Comparison of ENCODE assay signal across 25 cellular contexts in genomic region chr1:27162090-27162489, GRCh38. TPM values are rescaled to one million over a fixed set of nuclear protein-coding genes. Genes with fewer than 3 reads are reported as not detected.
A peak's percentile ranks its signal among the peaks of the same experiment; 100 is the strongest.
DNase-seq lines count a peak whose midpoint lies in the region; ATAC-seq and TF ChIP-seq lines count a peak whose summit lies in the region.
"Had no signal": no experiment of that assay in that cellular context is flagged by ENCODE, and none has a peak within 500 bp of the region (broad histone marks: within the 10 kb centered on the region; RNA-seq: fewer than 3 reads in every experiment).

No MANE protein-coding gene starts in this region.

- H3K4me3 Mint-ChIP-seq in activated CD4-positive, alpha-beta memory T cell treated with anti-CD3 and anti-CD28 coated beads, Interleukin-2, amount 10 ng/mL, durations not matched to agents 7 days and 5 days, result no peak overlapping the region
- H3K4me3 Mint-ChIP-seq in activated CD4-positive, alpha-beta memory T cell treated with anti-CD3 and anti-CD28 coated beads for 36 hours, result no peak overlapping the region
- peak overlapping the region; percentile 46 to 55 for H3K4me3 Mint-ChIP-seq in stimulated activated naive B cell treated with anti-CD40 and anti-IgM and Interleukin-4, amounts not matched to agents 10 μg/mL and 1 μg/mL and 100 μg/mL, for 72 hours
- H3K4me3 Mint-ChIP-seq in T-helper 17 cell (no peak overlapping the region), glutamatergic neuron (ENCODE audit: unreplicated experiment) (no peak overlapping the region)
- H3K4me3 Mint-ChIP-seq: activated CD8-positive, alpha-beta T cell treated with anti-CD3 and anti-CD28 coated beads, Interleukin-2, amount 10 ng/mL, durations not matched to agents 7 days and 5 days; CD8-positive, alpha-beta memory T cell; nephron progenitor cell had no signal

- H3K36me3 ChIP-seq in OCI-LY7 (ENCODE audit: insufficient read depth, low read length) (no peaks in the 10 kb centered on the region), esophagus (ENCODE audit: control insufficient read depth in 2 of 2, insufficient read depth in 2 of 2, low read length in 1 of 2) (no peaks in the 10 kb centered on the region)
- H3K36me3 ChIP-seq: adrenal gland, breast epithelium, uterus had no signal

- H3K79me2 ChIP-seq in OCI-LY7 (ENCODE audit: insufficient read depth, low read depth, low read length), result no peaks in the 10 kb centered on the region

- H3K4me2 ChIP-seq in OCI-LY7 (ENCODE audit: low read length), result peak overlapping the region; percentile 57; the same call in 1 of the 2 replicates

- intact Hi-C loops in activated CD4-positive, alpha-beta memory T cell treated with anti-CD3 and anti-CD28 coated beads for 36 hours (cut with micrococcal nuclease), result no loop called here
- intact Hi-C loops in OCI-LY7 (cut with micrococcal nuclease; ENCODE audit: unreplicated experiment), result no loop called here

- H4K20me1 ChIP-seq in OCI-LY7 (ENCODE audit: insufficient read depth, low read length), result no peaks in the 10 kb centered on the region

- no peaks in the 10 kb centered on the region for H3K9me2 ChIP-seq in OCI-LY7 (ENCODE audit: insufficient read depth, low read length)

- 89 to 94% methylated on average over 4 of the region's 4 CpGs for WGBS in esophagus, 2 donors

- H3K36me3 Mint-ChIP-seq in activated CD4-positive, alpha-beta memory T cell treated with anti-CD3 and anti-CD28 coated beads, Interleukin-2, amount 10 ng/mL, durations not matched to agents 7 days and 5 days (ENCODE audit: low read depth), result no peaks in the 10 kb centered on the region
- H3K36me3 Mint-ChIP-seq in activated CD4-positive, alpha-beta memory T cell treated with anti-CD3 and anti-CD28 coated beads for 36 hours, result no peaks in the 10 kb centered on the region
- H3K36me3 Mint-ChIP-seq in stimulated activated naive B cell treated with anti-CD40 and anti-IgM and Interleukin-4, amounts not matched to agents 10 μg/mL and 1 μg/mL and 100 μg/mL, for 72 hours, result peaks cover 0 to 2% of the 10 kb centered on the region in 2 donors
- no peaks in the 10 kb centered on the region for H3K36me3 Mint-ChIP-seq in T-helper 17 cell (ENCODE audit: low read depth)
- no peaks in the 10 kb centered on the region for H3K36me3 Mint-ChIP-seq in glutamatergic neuron (ENCODE audit: unreplicated experiment)
- H3K36me3 Mint-ChIP-seq: CD8-positive, alpha-beta memory T cell had no signal

- DNase-seq in activated CD4-positive, alpha-beta memory T cell treated with anti-CD3 and anti-CD28 coated beads, Interleukin-2, amount 10 ng/mL, durations not matched to agents 7 days and 5 days, result no peak
- DNase-seq in activated CD4-positive, alpha-beta memory T cell treated with anti-CD3 and anti-CD28 coated beads for 36 hours, result no peak
- DNase-seq in OCI-LY7 (ENCODE audit: low spot score) (no peak), T-helper 17 cell (no peak), glutamatergic neuron (no peak)
- DNase-seq in stimulated activated naive B cell treated with anti-CD40 and anti-IgM and Interleukin-4, amounts not matched to agents 10 μg/mL and 1 μg/mL and 100 μg/mL, for 72 hours, result no peak
- DNase-seq: activated CD8-positive, alpha-beta T cell treated with anti-CD3 and anti-CD28 coated beads, Interleukin-2, amount 10 ng/mL, durations not matched to agents 7 days and 5 days; adrenal gland; KG1; kidney glomerular epithelial cell; mesenchymal stem cell; NCI-H1048; NCI-H2029 treated with DMSO at 0.1 percent for 48 hours; NCI-H446; nephron progenitor cell; NK-92 treated with Interleukin-12 subunit alpha and Interleukin-12 subunit beta, amount 100 ng/mL, for 24 hours; stimulated activated CD4-positive, alpha-beta T cell treated with anti-CD3 and anti-CD28 coated beads, Interleukin-2, amount 100 ng/mL, for 24 hours; SW 1271; uterus had no signal

- peak; percentile 1 to 3 for ATAC-seq in stimulated activated naive B cell treated with anti-CD40 and anti-IgM and Interleukin-4, amounts not matched to agents 10 μg/mL and 1 μg/mL and 100 μg/mL, for 72 hours (replicated peaks)
- no peak for ATAC-seq in T-helper 17 cell
- ATAC-seq in GM21529 (IDR thresholded peaks at IDR 0.05; ENCODE audit: unreplicated experiment), result no peak

- H2AFZ ChIP-seq in OCI-LY7 (ENCODE audit: low read length), result peak overlapping the region; percentile 97

- peak overlapping the region; percentile 77 for H3K27ac Mint-ChIP-seq in activated CD4-positive, alpha-beta memory T cell treated with anti-CD3 and anti-CD28 coated beads, Interleukin-2, amount 10 ng/mL, durations not matched to agents 7 days and 5 days
- no peak overlapping the region for H3K27ac Mint-ChIP-seq in activated CD4-positive, alpha-beta memory T cell treated with anti-CD3 and anti-CD28 coated beads for 36 hours
- peak overlapping the region; percentile 93 for H3K27ac Mint-ChIP-seq in stimulated activated naive B cell treated with anti-CD40 and anti-IgM and Interleukin-4, amounts not matched to agents 10 μg/mL and 1 μg/mL and 100 μg/mL, for 72 hours
- no peak overlapping the region for H3K27ac Mint-ChIP-seq in T-helper 17 cell
- no peak overlapping the region for H3K27ac Mint-ChIP-seq in glutamatergic neuron (ENCODE audit: unreplicated experiment)
- H3K27ac Mint-ChIP-seq: nephron progenitor cell, progenitor cell of endocrine pancreas had no signal

- H3K4me3 ChIP-seq in OCI-LY7 (ENCODE audit: low read depth, low read length, poor library complexity, severe bottlenecking) (no peak overlapping the region), esophagus (ENCODE audit: low read depth in 1 of 2, low read length in 2 of 2) (no peak overlapping the region)
- H3K4me3 ChIP-seq: adrenal gland, breast epithelium, uterus had no signal

- H3K27me3 ChIP-seq in esophagus (ENCODE audit: control insufficient read depth in 1 of 2, insufficient read depth in 2 of 2, low read length in 2 of 2), result no peaks in the 10 kb centered on the region
- H3K27me3 ChIP-seq: adrenal gland, breast epithelium, foreskin keratinocyte, uterus had no signal

- H3K9me3 ChIP-seq in OCI-LY7 (ENCODE audit: low read length), result no peaks in the 10 kb centered on the region
- no peaks in the 10 kb centered on the region for H3K9me3 ChIP-seq in esophagus (ENCODE audit: control insufficient read depth in 2 of 2, insufficient read depth in 1 of 2, low read depth in 1 of 2, low read length in 1 of 2)
- no peaks in the 10 kb centered on the region for H3K9me3 ChIP-seq in T-helper 17 cell (ENCODE audit: control insufficient read depth, low read length, poor library complexity, severe bottlenecking)
- H3K9me3 ChIP-seq: adrenal gland, breast epithelium, uterus had no signal

- peaks cover 10% of the 10 kb centered on the region for H3K4me1 Mint-ChIP-seq in activated CD4-positive, alpha-beta memory T cell treated with anti-CD3 and anti-CD28 coated beads, Interleukin-2, amount 10 ng/mL, durations not matched to agents 7 days and 5 days
- peaks cover 8% of the 10 kb centered on the region for H3K4me1 Mint-ChIP-seq in activated CD4-positive, alpha-beta memory T cell treated with anti-CD3 and anti-CD28 coated beads for 36 hours (ENCODE audit: low read depth)
- peaks cover 10 to 14% of the 10 kb centered on the region in 2 donors for H3K4me1 Mint-ChIP-seq in stimulated activated naive B cell treated with anti-CD40 and anti-IgM and Interleukin-4, amounts not matched to agents 10 μg/mL and 1 μg/mL and 100 μg/mL, for 72 hours
- H3K4me1 Mint-ChIP-seq in T-helper 17 cell (peaks cover 4% of the 10 kb centered on the region), glutamatergic neuron (ENCODE audit: low read depth, unreplicated experiment) (no peaks in the 10 kb centered on the region)
- H3K4me1 Mint-ChIP-seq: CD8-positive, alpha-beta memory T cell; nephron progenitor cell had no signal

- H3K4me1 ChIP-seq in OCI-LY7 (ENCODE audit: insufficient read depth, low read length, poor library complexity, severe bottlenecking) (peaks cover 14% of the 10 kb centered on the region), esophagus (ENCODE audit: control insufficient read depth in 2 of 2, insufficient read depth in 2 of 2, low read length in 1 of 2) (peaks cover 0 to 2% of the 10 kb centered on the region in 2 donors)
- H3K4me1 ChIP-seq: adrenal gland, breast epithelium, uterus had no signal

- H3K27me3 Mint-ChIP-seq in activated CD4-positive, alpha-beta memory T cell treated with anti-CD3 and anti-CD28 coated beads, Interleukin-2, amount 10 ng/mL, durations not matched to agents 7 days and 5 days, result no peaks in the 10 kb centered on the region
- no peaks in the 10 kb centered on the region for H3K27me3 Mint-ChIP-seq in activated CD4-positive, alpha-beta memory T cell treated with anti-CD3 and anti-CD28 coated beads for 36 hours
- H3K27me3 Mint-ChIP-seq in stimulated activated naive B cell treated with anti-CD40 and anti-IgM and Interleukin-4, amounts not matched to agents 10 μg/mL and 1 μg/mL and 100 μg/mL, for 72 hours, result no peaks in the 10 kb centered on the region
- H3K27me3 Mint-ChIP-seq in T-helper 17 cell, result no peaks in the 10 kb centered on the region
- H3K27me3 Mint-ChIP-seq in glutamatergic neuron (ENCODE audit: unreplicated experiment), result no peaks in the 10 kb centered on the region
- H3K27me3 Mint-ChIP-seq: CD8-positive, alpha-beta memory T cell; progenitor cell of endocrine pancreas had no signal

- no peaks in the 10 kb centered on the region for H3K9me3 Mint-ChIP-seq in activated CD4-positive, alpha-beta memory T cell treated with anti-CD3 and anti-CD28 coated beads, Interleukin-2, amount 10 ng/mL, durations not matched to agents 7 days and 5 days
- no peaks in the 10 kb centered on the region for H3K9me3 Mint-ChIP-seq in activated CD4-positive, alpha-beta memory T cell treated with anti-CD3 and anti-CD28 coated beads for 36 hours
- H3K9me3 Mint-ChIP-seq in stimulated activated naive B cell treated with anti-CD40 and anti-IgM and Interleukin-4, amounts not matched to agents 10 μg/mL and 1 μg/mL and 100 μg/mL, for 72 hours, result peaks cover 0 to 2% of the 10 kb centered on the region in 2 donors
- H3K9me3 Mint-ChIP-seq in glutamatergic neuron (ENCODE audit: unreplicated experiment), result peaks cover 2% of the 10 kb centered on the region
- H3K9me3 Mint-ChIP-seq: CD8-positive, alpha-beta memory T cell had no signal

- TF ChIP-seq CTCF in OCI-LY7 (conservative IDR thresholded peaks at IDR 0.05; ENCODE audit: low read length), result no peak
- TF ChIP-seq CTCF in glutamatergic neuron (IDR thresholded peaks at IDR 0.05; ENCODE audit: partially characterized antibody, unreplicated experiment), result no peak

- POLR2A ChIA-PET in activated CD4-positive, alpha-beta memory T cell treated with anti-CD3 and anti-CD28 coated beads, Interleukin-2, amount 10 ng/mL, durations not matched to agents 7 days and 5 days (lab: Charles Lee), result interaction anchor here (1.4 kb wide), 1 partner anchor 9 kb away, joined by 5 read pairs; no protein-coding TSS in a partner anchor
- POLR2A ChIA-PET in activated CD4-positive, alpha-beta memory T cell treated with anti-CD3 and anti-CD28 coated beads for 36 hours (lab: Charles Lee), result no interaction called here
- POLR2A ChIA-PET in OCI-LY7 (lab: Charles Lee), result interaction anchor here (0.6 to 1.2 kb wide), 4 partner anchors 9 to 500 kb away, joined by 3 to 5 read pairs (median 4); no protein-coding TSS in a partner anchor

- H3K27ac ChIP-seq in OCI-LY7 (ENCODE audit: low read depth, low read length, poor library complexity, severe bottlenecking), result peak overlapping the region; percentile 55
- peak overlapping the region; percentile 57 to 62 for H3K27ac ChIP-seq in esophagus (ENCODE audit: low read depth in 2 of 2, low read length in 1 of 2)
- H3K27ac ChIP-seq: adrenal gland, foreskin keratinocyte, uterus had no signal

- CTCF ChIA-PET in activated CD4-positive, alpha-beta memory T cell treated with anti-CD3 and anti-CD28 coated beads, Interleukin-2, amount 10 ng/mL, durations not matched to agents 7 days and 5 days (lab: Charles Lee), result interaction anchor here (2.2 kb wide), 1 partner anchor 50 kb away, joined by 4 read pairs; no protein-coding TSS in a partner anchor
- CTCF ChIA-PET in activated CD4-positive, alpha-beta memory T cell treated with anti-CD3 and anti-CD28 coated beads for 36 hours (lab: Charles Lee), result interaction anchor here (0.7 to 1.3 kb wide), 2 partner anchors 14 to 116 kb away, joined by 3 read pairs; no protein-coding TSS in a partner anchor
- CTCF ChIA-PET in OCI-LY7 (lab: Charles Lee; ENCODE audit: unreplicated experiment), result interaction anchor here (1.7 kb wide), 1 partner anchor 135 kb away, joined by 4 read pairs; no protein-coding TSS in a partner anchor

- no TSS peak for BruUV-seq in OCI-LY7 (replicated peaks; lab: Mats Ljungman, UMichigan)

RNA-seq across cellular contexts. Expression of gene SLC9A1, which starts 7.2 kb away (rescaled TPM):
- total RNA-seq in activated CD4-positive, alpha-beta memory T cell treated with anti-CD3 and anti-CD28 coated beads, Interleukin-2, amount 10 ng/mL, durations not matched to agents 7 days and 5 days, result 10 to 100 TPM; 26.6 to 27.5 TPM
- total RNA-seq in activated CD4-positive, alpha-beta memory T cell treated with anti-CD3 and anti-CD28 coated beads for 36 hours, result 10 to 100 TPM; 16.0 to 17.8 TPM
- 5.3 and 5.8 TPM in 2 replicates for total RNA-seq in OCI-LY7 (2014; rRNA removed; shearing (Covaris generic))
- total RNA-seq in OCI-LY7 (2022) (17.4 and 19.2 TPM in 2 replicates), T-helper 17 cell (10 to 100 TPM; 21.4 to 30.4 TPM), glutamatergic neuron (ENCODE audit: unreplicated experiment) (16.7 TPM)
- polyA plus RNA-seq in esophagus, result 10 to 100 TPM in 1 of 2 donors, 1 to 10 TPM in 1; 9.1 to 16.1 TPM

Comparison
In these comparisons a context has a peak if more than half of its experiments do, and no peak if none do; other contexts are left out.
1. H3K27ac Mint-ChIP-seq: peak in activated CD4-positive, alpha-beta memory T cell treated with anti-CD3 and anti-CD28 coated beads, Interleukin-2, amount 10 ng/mL, durations not matched to agents 7 days and 5 days (single experiment) and stimulated activated naive B cell treated with anti-CD40 and anti-IgM and Interleukin-4, amounts not matched to agents 10 μg/mL and 1 μg/mL and 100 μg/mL, for 72 hours (single experiment); none in activated CD4-positive, alpha-beta memory T cell treated with anti-CD3 and anti-CD28 coated beads for 36 hours (single experiment), T-helper 17 cell (single experiment) and glutamatergic neuron (single experiment).
2. H3K4me3 Mint-ChIP-seq: peak in stimulated activated naive B cell treated with anti-CD40 and anti-IgM and Interleukin-4, amounts not matched to agents 10 μg/mL and 1 μg/mL and 100 μg/mL, for 72 hours (2 of 2); none in activated CD4-positive, alpha-beta memory T cell treated with anti-CD3 and anti-CD28 coated beads, Interleukin-2, amount 10 ng/mL, durations not matched to agents 7 days and 5 days (single experiment), activated CD4-positive, alpha-beta memory T cell treated with anti-CD3 and anti-CD28 coated beads for 36 hours (single experiment), T-helper 17 cell (single experiment) and glutamatergic neuron (single experiment).
3. ATAC-seq: peak in stimulated activated naive B cell treated with anti-CD40 and anti-IgM and Interleukin-4, amounts not matched to agents 10 μg/mL and 1 μg/mL and 100 μg/mL, for 72 hours (2 of 2); none in T-helper 17 cell (single experiment) and GM21529 (single experiment).